Comparison of ENCODE assay signal across 22 cellular contexts in the genomic region with DNA sequence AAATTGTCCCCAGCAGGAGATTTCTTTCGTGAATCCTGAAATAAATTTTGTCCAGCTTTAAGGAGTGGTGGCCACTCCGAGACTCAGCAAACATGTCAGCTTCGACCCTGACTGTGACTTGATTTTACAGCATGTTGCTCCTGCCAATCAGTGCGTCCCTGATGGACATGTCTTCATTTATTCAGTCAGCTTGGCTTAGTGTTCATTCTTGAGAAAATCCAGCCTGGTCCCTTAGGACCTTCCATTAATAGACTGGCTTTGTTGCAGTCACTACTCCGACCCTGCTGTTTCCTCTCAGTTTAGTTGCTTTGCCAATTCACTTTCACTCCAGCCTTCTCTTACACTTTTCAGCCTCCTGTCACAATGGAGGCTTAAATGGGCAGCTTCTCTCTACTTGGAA. TPM values are rescaled to one million over a fixed set of nuclear protein-coding genes. Genes with fewer than 3 reads are reported as not detected.
A peak's percentile ranks its signal among the peaks of the same experiment; 100 is the strongest.
DNase-seq lines count a peak whose midpoint lies in the region; ATAC-seq and TF ChIP-seq lines count a peak whose summit lies in the region.
"Had no signal": no experiment of that assay in that cellular context is flagged by ENCODE, and none has a peak within 500 bp of the region (broad histone marks: within the 10 kb centered on the region; RNA-seq: fewer than 3 reads in every experiment).

No MANE protein-coding gene starts in this region.

- H3K4me3 ChIP-seq in aorta (ENCODE audit: low read length in 2 of 2) = no peak overlapping the region
- H3K4me3 ChIP-seq in effector memory CD4-positive, alpha-beta T cell (ENCODE audit: insufficient read depth, low read depth, low read length, poor library complexity, severe bottlenecking) = no peak overlapping the region
- H3K4me3 ChIP-seq: A549, mucosa of descending colon, right atrium auricular region had no signal

- H3K36me3 Mint-ChIP-seq in stimulated activated naive CD8-positive, alpha-beta T cell treated with anti-CD3 and anti-CD28 coated beads, Interleukin-15, Interleukin-2, amounts not matched to agents 100 ng/mL and 50 ng/mL, for 24 hours (ENCODE audit: low read depth) = no peaks in the 10 kb centered on the region
- H3K36me3 Mint-ChIP-seq in brain (no peaks in the 10 kb centered on the region), nephron progenitor cell (ENCODE audit: low read depth) (no peaks in the 10 kb centered on the region)

- H3K9me3 ChIP-seq in aorta (ENCODE audit: control insufficient read depth, low read length) = no peaks in the 10 kb centered on the region
- no peaks in the 10 kb centered on the region for H3K9me3 ChIP-seq in effector memory CD4-positive, alpha-beta T cell (ENCODE audit: control insufficient read depth, low read length)
- H3K9me3 ChIP-seq: A549, mucosa of descending colon, right atrium auricular region had no signal

- TF ChIP-seq CTCF in brain (conservative IDR thresholded peaks at IDR 0.05) (no peak), nephron progenitor cell (IDR thresholded peaks at IDR 0.05) (no peak)

- peaks cover 6 to 15% of the 10 kb centered on the region in 2 donors for H3K4me1 ChIP-seq in aorta (ENCODE audit: control insufficient read depth in 1 of 2, insufficient read depth in 2 of 2, low read length in 2 of 2)
- H3K4me1 ChIP-seq in effector memory CD4-positive, alpha-beta T cell (ENCODE audit: control insufficient read depth, insufficient read depth, low read length, poor library complexity, severe bottlenecking) = no peaks in the 10 kb centered on the region
- H3K4me1 ChIP-seq: A549 had no signal

- no peak overlapping the region for H3K4me3 Mint-ChIP-seq in stimulated activated naive CD8-positive, alpha-beta T cell treated with anti-CD3 and anti-CD28 coated beads, Interleukin-15, Interleukin-2, amounts not matched to agents 100 ng/mL and 50 ng/mL, for 24 hours
- H3K4me3 Mint-ChIP-seq in stimulated activated naive CD8-positive, alpha-beta T cell treated with anti-CD3 and anti-CD28 coated beads, Interleukin-15, amount 100 ng/mL, for 72 hours = no peak overlapping the region
- H3K4me3 Mint-ChIP-seq in brain (peak overlapping the region in 2 of 5 experiments; percentile 9 to 11), nephron progenitor cell (no peak overlapping the region)
- H3K4me3 Mint-ChIP-seq: effector memory CD8-positive, alpha-beta T cell had no signal

- H3K9me3 Mint-ChIP-seq in stimulated activated naive CD8-positive, alpha-beta T cell treated with anti-CD3 and anti-CD28 coated beads, Interleukin-15, Interleukin-2, amounts not matched to agents 100 ng/mL and 50 ng/mL, for 24 hours = no peaks in the 10 kb centered on the region
- no peaks in the 10 kb centered on the region for H3K9me3 Mint-ChIP-seq in stimulated activated naive CD8-positive, alpha-beta T cell treated with anti-CD3 and anti-CD28 coated beads, Interleukin-15, amount 100 ng/mL, for 72 hours
- peaks cover 0 to 3% (median 0%) of the 10 kb centered on the region in 5 experiments for H3K9me3 Mint-ChIP-seq in brain
- no peaks in the 10 kb centered on the region for H3K9me3 Mint-ChIP-seq in nephron progenitor cell
- H3K9me3 Mint-ChIP-seq: effector memory CD8-positive, alpha-beta T cell had no signal

- H3K4me1 Mint-ChIP-seq in stimulated activated naive CD8-positive, alpha-beta T cell treated with anti-CD3 and anti-CD28 coated beads, Interleukin-15, Interleukin-2, amounts not matched to agents 100 ng/mL and 50 ng/mL, for 24 hours (ENCODE audit: low read depth) = peaks cover 20% of the 10 kb centered on the region
- H3K4me1 Mint-ChIP-seq in stimulated activated naive CD8-positive, alpha-beta T cell treated with anti-CD3 and anti-CD28 coated beads, Interleukin-15, amount 100 ng/mL, for 72 hours = no peaks in the 10 kb centered on the region
- H3K4me1 Mint-ChIP-seq in brain = peaks cover 49% of the 10 kb centered on the region
- peaks cover 32% of the 10 kb centered on the region for H3K4me1 Mint-ChIP-seq in nephron progenitor cell

- intact Hi-C loops in aorta (cut with DNase I) = no loop called here

- peaks cover 19% of the 10 kb centered on the region for H3K27me3 Mint-ChIP-seq in stimulated activated naive CD8-positive, alpha-beta T cell treated with anti-CD3 and anti-CD28 coated beads, Interleukin-15, Interleukin-2, amounts not matched to agents 100 ng/mL and 50 ng/mL, for 24 hours
- H3K27me3 Mint-ChIP-seq in stimulated activated naive CD8-positive, alpha-beta T cell treated with anti-CD3 and anti-CD28 coated beads, Interleukin-15, amount 100 ng/mL, for 72 hours = peaks cover 30% of the 10 kb centered on the region
- H3K27me3 Mint-ChIP-seq in brain (peaks cover 4% of the 10 kb centered on the region), nephron progenitor cell (ENCODE audit: low read depth, poor library complexity) (peaks cover 30% of the 10 kb centered on the region)

- DNase-seq in stimulated activated naive CD8-positive, alpha-beta T cell treated with anti-CD3 and anti-CD28 coated beads, Interleukin-15, amount 100 ng/mL, for 72 hours = no peak
- DNase-seq in nephron progenitor cell = no peak
- no peak for DNase-seq in aorta
- DNase-seq in HT-29 (ENCODE audit: low spot score) = no peak
- no peak for DNase-seq in DMS53 (lab: John Stamatoyannopoulos, UW)
- DNase-seq in effector memory CD4-positive, alpha-beta T cell = no peak
- DNase-seq: activated CD4-positive, alpha-beta T cell treated with anti-CD3 and anti-CD28 coated beads for 1 hour; activated CD8-positive, alpha-beta memory T cell treated with anti-CD3 and anti-CD28 coated beads for 24 hours; activated naive CD4-positive, alpha-beta T cell treated with anti-CD3 and anti-CD28 coated beads, Interleukin-2, amount 50 U/mL, for 16 hours; anterior cingulate cortex; Calu3; effector memory CD8-positive, alpha-beta T cell; mucosa of descending colon; NCI-H1048; NCI-H1930; SW 1271 had no signal

- H3K27me3 ChIP-seq in aorta (ENCODE audit: control insufficient read depth in 1 of 2, insufficient read depth in 2 of 2, low read length in 1 of 2) = no peaks in the 10 kb centered on the region
- H3K27me3 ChIP-seq in effector memory CD4-positive, alpha-beta T cell (replicated peaks; ENCODE audit: control insufficient read depth, insufficient read depth, low read length, poor library complexity, severe bottlenecking) = no peaks in the 10 kb centered on the region
- H3K27me3 ChIP-seq: right atrium auricular region had no signal

- H3K27ac ChIP-seq in aorta (ENCODE audit: low read depth in 1 of 2, low read length in 2 of 2) = peak overlapping the region; percentile 39 to 87
- H3K27ac ChIP-seq in effector memory CD4-positive, alpha-beta T cell (ENCODE audit: insufficient read depth, low read length, poor library complexity, severe bottlenecking) = no peak overlapping the region
- H3K27ac ChIP-seq: A549, KMS-11, right atrium auricular region had no signal

- ATAC-seq in stimulated activated naive CD8-positive, alpha-beta T cell treated with anti-CD3 and anti-CD28 coated beads, Interleukin-15, amount 100 ng/mL, for 72 hours = no peak
- ATAC-seq in aorta (ENCODE audit: low FRiP score) = no peak
- ATAC-seq: A549; effector memory CD8-positive, alpha-beta T cell; mucosa of descending colon had no signal

- 5 to 6% methylated on average over 5 of the region's 5 CpGs for WGBS in aorta, 2 donors

- no peaks in the 10 kb centered on the region for H3K36me3 ChIP-seq in aorta (ENCODE audit: control insufficient read depth in 1 of 2, insufficient read depth in 2 of 2, low read length in 1 of 2)
- no peaks in the 10 kb centered on the region for H3K36me3 ChIP-seq in effector memory CD4-positive, alpha-beta T cell (ENCODE audit: control insufficient read depth, insufficient read depth, low read length)
- H3K36me3 ChIP-seq: right atrium auricular region had no signal

- H3K27ac Mint-ChIP-seq in stimulated activated naive CD8-positive, alpha-beta T cell treated with anti-CD3 and anti-CD28 coated beads, Interleukin-15, Interleukin-2, amounts not matched to agents 100 ng/mL and 50 ng/mL, for 24 hours = peak overlapping the region; percentile 28
- no peak overlapping the region for H3K27ac Mint-ChIP-seq in stimulated activated naive CD8-positive, alpha-beta T cell treated with anti-CD3 and anti-CD28 coated beads, Interleukin-15, amount 100 ng/mL, for 72 hours
- H3K27ac Mint-ChIP-seq in brain (peak overlapping the region in 3 of 5 experiments; percentile 52 to 68 (median 64)), nephron progenitor cell (peak overlapping the region; percentile 21)
- H3K27ac Mint-ChIP-seq: activated T-cell treated with anti-CD3 and anti-CD28 coated beads, Interleukin-2, amount 50 U/mL, for 72 hours; effector memory CD8-positive, alpha-beta T cell had no signal

RNA-seq across cellular contexts. Expression of gene TMPRSS5, which starts 30.5 kb away (rescaled TPM):
- polyA plus RNA-seq in brain (ENCODE audit: insufficient read depth, low read depth, low replicate concordance) (2.4 TPM), aorta (1 to 10 TPM in 1 of 2 donors, not detected in 1; 2.0 TPM)
- 1 to 10 TPM; 1.8 to 2.2 TPM for total RNA-seq in aorta
- total RNA-seq in HT-29 (2014; rRNA removed; shearing (Covaris generic)) = 1.6 and 1.8 TPM in 2 replicates

Comparison
In these comparisons a context has a peak if more than half of its experiments do, and no peak if none do; other contexts are left out.
1. H3K27ac Mint-ChIP-seq: peak in stimulated activated naive CD8-positive, alpha-beta T cell treated with anti-CD3 and anti-CD28 coated beads, Interleukin-15, Interleukin-2, amounts not matched to agents 100 ng/mL and 50 ng/mL, for 24 hours (single experiment), brain (3 of 5) and nephron progenitor cell (single experiment); none in stimulated activated naive CD8-positive, alpha-beta T cell treated with anti-CD3 and anti-CD28 coated beads, Interleukin-15, amount 100 ng/mL, for 72 hours (0 of 2).